30 cellular contexts compared by ENCODE assay signal in the genomic region with DNA sequence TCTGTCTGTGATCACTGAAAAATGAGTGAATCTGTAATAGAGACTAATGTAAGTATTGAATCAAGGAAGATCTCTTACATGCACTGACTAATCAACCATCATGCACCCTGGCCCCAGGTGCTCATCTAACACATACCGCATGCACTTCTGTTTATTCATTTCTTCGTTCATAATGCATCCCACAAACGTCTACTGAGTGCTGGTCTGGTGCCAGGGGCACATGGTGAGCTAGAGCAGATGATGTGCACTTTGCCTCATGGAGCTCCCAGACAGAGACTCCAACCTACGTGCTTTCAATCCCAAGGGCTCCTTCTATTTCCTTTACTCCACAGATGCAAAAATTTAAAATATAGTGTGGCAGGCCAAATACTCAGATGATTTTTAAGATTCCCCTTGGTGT. TPM values are rescaled to one million over a fixed set of nuclear protein-coding genes. Genes with fewer than 3 reads are reported as not detected.
"Had no signal": no experiment of that assay in that cellular context is flagged by ENCODE, and none has a peak within 500 bp of the region (broad histone marks: within the 10 kb centered on the region; RNA-seq: fewer than 3 reads in every experiment).

No MANE protein-coding gene starts in this region.

- H3K4me1 Mint-ChIP-seq: activated CD8-positive, alpha-beta memory T cell treated with anti-CD3 and anti-CD28 coated beads, Interleukin-2, amount 10 ng/mL, durations not matched to agents 7 days and 5 days had no signal

- H3K27ac Mint-ChIP-seq: activated CD4-positive, alpha-beta memory T cell treated with anti-CD3 and anti-CD28 coated beads, Interleukin-2, amount 10 ng/mL, durations not matched to agents 7 days and 5 days; activated CD8-positive, alpha-beta memory T cell treated with anti-CD3 and anti-CD28 coated beads, Interleukin-2, amount 10 ng/mL, durations not matched to agents 7 days and 5 days; activated naive CD8-positive, alpha-beta T cell treated with anti-CD3 and anti-CD28 coated beads for 36 hours had no signal

- H3K9me3 Mint-ChIP-seq: activated CD4-positive, alpha-beta memory T cell treated with anti-CD3 and anti-CD28 coated beads, Interleukin-2, amount 10 ng/mL, durations not matched to agents 7 days and 5 days had no signal

- DNase-seq: activated CD4-positive, alpha-beta memory T cell treated with anti-CD3 and anti-CD28 coated beads, Interleukin-2, amount 10 ng/mL, durations not matched to agents 7 days and 5 days; activated CD4-positive, alpha-beta T cell treated with anti-CD3 and anti-CD28 coated beads for 1 hour; activated CD4-positive, alpha-beta T cell treated with anti-CD3 and anti-CD28 coated beads for 48 hours; activated CD4-positive, CD25-positive, alpha-beta regulatory T cell; activated CD8-positive, alpha-beta memory T cell treated with anti-CD3 and anti-CD28 coated beads for 24 hours; activated CD8-positive, alpha-beta memory T cell treated with anti-CD3 and anti-CD28 coated beads, Interleukin-2, amount 10 ng/mL, durations not matched to agents 7 days and 5 days; activated CD8-positive, alpha-beta memory T cell treated with anti-CD3 and anti-CD28 coated beads, Interleukin-2, amount 50 U/mL, for 48 hours; activated effector memory CD4-positive, alpha-beta T cell treated with Interleukin-2 at 50 U/mL for 16 hours; activated naive CD4-positive, alpha-beta T cell treated with anti-CD3 and anti-CD28 coated beads, Interleukin-2, amount 50 U/mL, for 16 hours; activated naive CD8-positive, alpha-beta T cell treated with anti-CD3 and anti-CD28 coated beads for 36 hours; activated T-cell treated with anti-CD3 and anti-CD28 coated beads, Interleukin-2, amount 50 U/mL, for 48 hours; body of pancreas; IMR-90; NCI-H1105; NCI-H1417 treated with DMSO at 0.1 percent for 48 hours; NCI-H187 treated with DMSO at 0.1 percent for 48 hours; NCI-H2081; NCI-H345; NCI-H524 treated with DMSO at 0.1 percent for 48 hours; SHP77; SJCRH30; T1000; WERI-Rb-1 had no signal

- H3K27me3 Mint-ChIP-seq: activated CD4-positive, alpha-beta memory T cell treated with anti-CD3 and anti-CD28 coated beads, Interleukin-2, amount 10 ng/mL, durations not matched to agents 7 days and 5 days; activated CD8-positive, alpha-beta memory T cell treated with anti-CD3 and anti-CD28 coated beads, Interleukin-2, amount 10 ng/mL, durations not matched to agents 7 days and 5 days had no signal

- H3K4me3 ChIP-seq: body of pancreas, breast epithelium, K562, SJCRH30, SK-N-MC had no signal

- H3K9me3 ChIP-seq: body of pancreas, breast epithelium, SJCRH30 had no signal

- H3K27ac ChIP-seq: body of pancreas, breast epithelium, SJCRH30, SK-N-MC, WERI-Rb-1 had no signal

- H3K27me3 ChIP-seq: body of pancreas, breast epithelium, SJCRH30 had no signal

- H3K36me3 ChIP-seq: breast epithelium, SJCRH30, WERI-Rb-1 had no signal

- H3K36me3 Mint-ChIP-seq: activated CD8-positive, alpha-beta memory T cell treated with anti-CD3 and anti-CD28 coated beads, Interleukin-2, amount 10 ng/mL, durations not matched to agents 7 days and 5 days; activated naive CD8-positive, alpha-beta T cell treated with anti-CD3 and anti-CD28 coated beads for 36 hours had no signal

- H3K4me1 ChIP-seq: body of pancreas, breast epithelium, SJCRH30 had no signal

- ATAC-seq: activated CD8-positive, alpha-beta memory T cell treated with anti-CD3 and anti-CD28 coated beads, Interleukin-2, amount 10 ng/mL, durations not matched to agents 7 days and 5 days; body of pancreas; K562; Panc1 had no signal

- H3K4me3 Mint-ChIP-seq: activated CD4-positive, alpha-beta memory T cell treated with anti-CD3 and anti-CD28 coated beads, Interleukin-2, amount 10 ng/mL, durations not matched to agents 7 days and 5 days; activated CD8-positive, alpha-beta memory T cell treated with anti-CD3 and anti-CD28 coated beads, Interleukin-2, amount 10 ng/mL, durations not matched to agents 7 days and 5 days; activated naive CD8-positive, alpha-beta T cell treated with anti-CD3 and anti-CD28 coated beads for 36 hours had no signal

RNA-seq across cellular contexts. Expression of gene C10orf90, which starts 10.7 kb away (rescaled TPM):
- total RNA-seq: activated CD4-positive, alpha-beta memory T cell treated with anti-CD3 and anti-CD28 coated beads, Interleukin-2, amount 10 ng/mL, durations not matched to agents 7 days and 5 days; activated CD8-positive, alpha-beta memory T cell treated with anti-CD3 and anti-CD28 coated beads, Interleukin-2, amount 10 ng/mL, durations not matched to agents 7 days and 5 days; activated naive CD8-positive, alpha-beta T cell treated with anti-CD3 and anti-CD28 coated beads for 36 hours; astrocyte; body of pancreas; K562; T-helper 1 cell treated with Interleukin-12 subunit alpha and Interleukin-12 subunit beta and Interleukin-4 antibody, amounts not matched to agents 30 ng/mL and 1 ng/mL, for 36 hours; T-helper 2 cell treated with Interferon-gamma antibody and Interleukin-4, amounts not matched to agents 100 ng/mL and 5 ng/mL, for 36 hours had no signal
- polyA plus RNA-seq: K562 had no signal
